1 cellular context compared by ENCODE assay signal in the genomic region with DNA sequence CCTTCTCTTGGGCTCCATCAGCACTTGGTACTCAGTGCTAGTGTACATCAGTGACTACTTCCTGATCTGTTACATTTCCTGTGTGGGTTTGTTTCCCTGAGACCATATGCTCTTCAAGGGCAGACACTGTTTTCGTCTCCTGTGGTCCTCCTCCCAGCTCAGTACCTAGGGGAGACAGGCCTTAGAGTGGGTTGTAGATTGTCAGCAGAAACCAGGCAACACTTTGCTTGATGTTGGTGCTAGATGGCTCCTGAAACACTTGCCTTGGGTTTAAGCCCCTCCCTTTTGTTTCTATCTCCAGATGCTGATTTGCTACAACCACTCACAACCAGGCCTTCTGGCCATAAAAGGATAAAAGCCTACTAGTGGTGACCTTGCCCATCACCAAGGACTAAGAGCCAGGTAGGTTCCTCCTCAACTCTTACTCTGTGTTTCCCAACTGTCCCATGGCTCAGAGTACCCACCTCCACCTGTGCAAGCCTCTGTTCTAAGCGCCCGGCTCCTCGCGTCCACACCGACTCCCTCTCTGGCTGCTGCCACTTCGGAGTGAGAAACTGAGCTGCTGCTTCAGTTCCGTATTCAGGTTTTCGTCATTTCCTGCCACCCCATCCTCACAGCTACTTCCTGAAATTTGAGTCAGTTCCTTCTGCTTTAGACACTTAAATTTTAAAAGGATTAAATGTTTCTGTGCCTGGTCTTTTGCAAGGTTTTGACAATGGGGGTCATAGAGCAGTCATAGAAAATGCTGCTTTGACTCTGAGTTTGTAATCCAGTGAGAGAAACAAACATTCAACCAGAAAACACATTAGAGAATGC.
TF ChIP-seq lines count a peak whose summit lies in the region.

HCLS1 (minus strand) TSS at position 548 of the 816 bp plus-strand sequence. CDS start 2,556 bp downstream, outside the sequence.

TF ChIP-seq in WTC11, 78 proteins besides CTCF, POLR2A, EP300 and RAD21 (continued from another document):
- TF ChIP-seq AR (CRISPR knock-in tag; IDR thresholded peaks at IDR 0.05), result no peak
- no peak for TF ChIP-seq E2F1 (CRISPR knock-in tag; IDR thresholded peaks at IDR 0.05)
- no peak for TF ChIP-seq SMAD4 (CRISPR knock-in tag; IDR thresholded peaks at IDR 0.05)
- no peak for TF ChIP-seq ATF6 (CRISPR knock-in tag; IDR thresholded peaks at IDR 0.05)
- no peak for TF ChIP-seq MYBL2 (CRISPR knock-in tag; IDR thresholded peaks at IDR 0.05)
- TF ChIP-seq TEAD1 (CRISPR knock-in tag; IDR thresholded peaks at IDR 0.05), result no peak
